In genomic region chr3:171354049-171354705, GRCh38 we compare ENCODE assay signal across 25 cellular contexts.
DNase-seq lines count a peak whose midpoint lies in the region; ATAC-seq and TF ChIP-seq lines count a peak whose summit lies in the region.
"Had no signal": no experiment of that assay in that cellular context is flagged by ENCODE, and none has a peak within 500 bp of the region (broad histone marks: within the 10 kb centered on the region; RNA-seq: fewer than 3 reads in every experiment).

No MANE protein-coding gene starts in this region.

- H3K9me3 ChIP-seq in breast epithelium = no peaks in the 10 kb centered on the region
- H3K9me3 ChIP-seq: spleen, testis, uterus had no signal

- H3K27ac ChIP-seq in breast epithelium = no peak overlapping the region
- peak overlapping the region; percentile 30 for H3K27ac ChIP-seq in temporal lobe (ENCODE audit: low read depth, low read length)
- H3K27ac ChIP-seq: brain microvascular endothelial cell, spleen had no signal

- H3K27ac Mint-ChIP-seq in MCF 10A (ENCODE audit: low read depth, unreplicated experiment) = peak overlapping the region; percentile 74
- H3K27ac Mint-ChIP-seq in activated T-helper 17 cell treated with anti-CD3 and anti-CD28 coated beads, Interleukin-2, amount 50 U/mL, for 72 hours = no peak overlapping the region
- H3K27ac Mint-ChIP-seq: activated CD8-positive, alpha-beta T cell treated with anti-CD3 and anti-CD28 coated beads for 36 hours; naive B cell; stimulated activated memory B cell treated with anti-CD40 and anti-IgM and Interleukin-4, amounts not matched to agents 10 μg/mL and 1 μg/mL and 100 μg/mL, for 72 hours had no signal

- CTCF ChIA-PET in MCF 10A (lab: Yijun Ruan, JAX) = interaction anchor here (1.4 to 1.6 kb wide), 2 partner anchors 17 to 169 kb away, joined by 4 to 7 read pairs; no protein-coding TSS in a partner anchor

- no TSS peak for BruUV-seq in MCF 10A (replicated peaks; lab: Mats Ljungman, UMichigan)

- H3K27me3 Mint-ChIP-seq in MCF 10A (ENCODE audit: insufficient read depth, unreplicated experiment) = no peaks in the 10 kb centered on the region
- H3K27me3 Mint-ChIP-seq in activated T-helper 17 cell treated with anti-CD3 and anti-CD28 coated beads, Interleukin-2, amount 50 U/mL, for 72 hours = no peaks in the 10 kb centered on the region
- H3K27me3 Mint-ChIP-seq: activated CD8-positive, alpha-beta T cell treated with anti-CD3 and anti-CD28 coated beads for 36 hours; naive B cell; stimulated activated memory B cell treated with anti-CD40 and anti-IgM and Interleukin-4, amounts not matched to agents 10 μg/mL and 1 μg/mL and 100 μg/mL, for 72 hours had no signal

- no peaks in the 10 kb centered on the region for H3K36me3 ChIP-seq in breast epithelium
- H3K36me3 ChIP-seq: brain microvascular endothelial cell, spleen, uterus had no signal

- DNase-seq in MCF 10A (ENCODE audit: unreplicated experiment) (peak; percentile 11), breast epithelium (ENCODE audit: low spot score in 2 of 2) (no peak), fibroblast of mammary gland (ENCODE audit: low read depth) (peak; percentile 64), NCI-H146 treated with DMSO at 0.1 percent for 48 hours (lab: John Stamatoyannopoulos, UW; ENCODE audit: unreplicated experiment) (no peak)
- no peak for DNase-seq in activated CD4-positive, alpha-beta T cell treated with anti-CD3 and anti-CD28 coated beads, Interleukin-2, amount 50 U/mL, for 4 hours
- DNase-seq: activated CD4-positive, CD25-positive, alpha-beta regulatory T cell treated with anti-CD3 and anti-CD28 coated beads, Interleukin-2, amount 50 U/mL, for 72 hours; activated CD8-positive, alpha-beta T cell treated with anti-CD3 and anti-CD28 coated beads for 36 hours; activated gamma-delta T cell; brain microvascular endothelial cell; DMS79; effector memory CD4-positive, alpha-beta T cell; GF-D8; H7; naive B cell; NCI-H1436 treated with DMSO at 0.1 percent for 48 hours; NCI-H510A treated with DMSO at 0.1 percent for 48 hours; spleen; stimulated activated CD4-positive, alpha-beta T cell treated with anti-CD3 and anti-CD28 coated beads, Interleukin-2, amount 100 ng/mL, for 48 hours; T-helper 1 cell; testis; uterus had no signal

- no peaks in the 10 kb centered on the region for H3K4me1 ChIP-seq in breast epithelium
- H3K4me1 ChIP-seq: spleen, uterus had no signal

- no peaks in the 10 kb centered on the region for H3K36me3 Mint-ChIP-seq in MCF 10A (ENCODE audit: insufficient read depth, unreplicated experiment)
- no peaks in the 10 kb centered on the region for H3K36me3 Mint-ChIP-seq in activated T-helper 17 cell treated with anti-CD3 and anti-CD28 coated beads, Interleukin-2, amount 50 U/mL, for 72 hours (ENCODE audit: low read depth)
- H3K36me3 Mint-ChIP-seq: naive B cell; stimulated activated memory B cell treated with anti-CD40 and anti-IgM and Interleukin-4, amounts not matched to agents 10 μg/mL and 1 μg/mL and 100 μg/mL, for 72 hours had no signal

- ATAC-seq in activated T-helper 17 cell treated with anti-CD3 and anti-CD28 coated beads, Interleukin-2, amount 50 U/mL, for 72 hours (replicated peaks) = no peak
- no peak for ATAC-seq in activated CD4-positive, CD25-positive, alpha-beta regulatory T cell treated with anti-CD3 and anti-CD28 coated beads, Interleukin-2, amount 50 U/mL, for 24 hours
- ATAC-seq: stimulated activated memory B cell treated with anti-CD40 and anti-IgM and Interleukin-4, amounts not matched to agents 10 μg/mL and 1 μg/mL and 100 μg/mL, for 72 hours had no signal

- H3K27me3 ChIP-seq in breast epithelium = no peaks in the 10 kb centered on the region
- H3K27me3 ChIP-seq: brain microvascular endothelial cell, spleen, testis, uterus had no signal

- H3K4me1 Mint-ChIP-seq in MCF 10A (ENCODE audit: insufficient read depth, unreplicated experiment) = peaks cover 64% of the 10 kb centered on the region
- H3K4me1 Mint-ChIP-seq in activated T-helper 17 cell treated with anti-CD3 and anti-CD28 coated beads, Interleukin-2, amount 50 U/mL, for 72 hours = peaks cover 47% of the 10 kb centered on the region
- H3K4me1 Mint-ChIP-seq: naive B cell; stimulated activated memory B cell treated with anti-CD40 and anti-IgM and Interleukin-4, amounts not matched to agents 10 μg/mL and 1 μg/mL and 100 μg/mL, for 72 hours had no signal

- H3K4me3 ChIP-seq in breast epithelium = no peak overlapping the region
- no peak overlapping the region for H3K4me3 ChIP-seq in fibroblast of mammary gland (ENCODE audit: control insufficient read depth, low read depth, low read length)
- H3K4me3 ChIP-seq: spleen, testis, uterus had no signal

- no peak for TF ChIP-seq CTCF in MCF 10A (IDR thresholded peaks at IDR 0.05; ENCODE audit: unreplicated experiment)
- no peak for TF ChIP-seq CTCF in breast epithelium (IDR thresholded peaks at IDR 0.05)
- no peak for TF ChIP-seq CTCF in fibroblast of mammary gland (conservative IDR thresholded peaks at IDR 0.05; ENCODE audit: control insufficient read depth, insufficient read depth, low read depth, low read length)

- POLR2A ChIA-PET in MCF 10A (lab: Yijun Ruan, JAX) = interaction anchor here (0.5 to 3.9 kb wide), 11 partner anchors 9 to 220 kb away, joined by 3 to 22 read pairs (median 5); partner anchors contain the start of gene TNIK

- no peak for TF ChIP-seq POLR2A in breast epithelium (IDR thresholded peaks at IDR 0.05)

- intact Hi-C loops in MCF 10A (cut with micrococcal nuclease) = loop anchor here (5.0 to 10.0 kb wide), 2 partner anchors 108 to 159 kb away; partner anchors contain the start of gene TNIK
- intact Hi-C loops in breast epithelium (cut with DNase I; ENCODE audit: low total_unique reads) = no loop called here

- no peaks in the 10 kb centered on the region for H3K9me3 Mint-ChIP-seq in MCF 10A (ENCODE audit: unreplicated experiment)
- no peaks in the 10 kb centered on the region for H3K9me3 Mint-ChIP-seq in activated T-helper 17 cell treated with anti-CD3 and anti-CD28 coated beads, Interleukin-2, amount 50 U/mL, for 72 hours
- H3K9me3 Mint-ChIP-seq: activated CD8-positive, alpha-beta T cell treated with anti-CD3 and anti-CD28 coated beads for 36 hours; naive B cell had no signal

- H3K4me3 Mint-ChIP-seq in MCF 10A (ENCODE audit: unreplicated experiment) = no peak overlapping the region
- H3K4me3 Mint-ChIP-seq in activated T-helper 17 cell treated with anti-CD3 and anti-CD28 coated beads, Interleukin-2, amount 50 U/mL, for 72 hours = peak overlapping the region; percentile 36
- H3K4me3 Mint-ChIP-seq: activated CD8-positive, alpha-beta T cell treated with anti-CD3 and anti-CD28 coated beads for 36 hours; naive B cell; stimulated activated memory B cell treated with anti-CD40 and anti-IgM and Interleukin-4, amounts not matched to agents 10 μg/mL and 1 μg/mL and 100 μg/mL, for 72 hours had no signal

Comparison
In these comparisons a context has a peak if more than half of its experiments do, and no peak if none do; other contexts are left out.
1. DNase-seq: peak in MCF 10A (single experiment) and fibroblast of mammary gland (single experiment); none in breast epithelium (0 of 2), activated CD4-positive, alpha-beta T cell treated with anti-CD3 and anti-CD28 coated beads, Interleukin-2, amount 50 U/mL, for 4 hours (0 of 2) and NCI-H146 treated with DMSO at 0.1 percent for 48 hours (single experiment).